Comparison of ENCODE assay signal across 1 cellular context in genomic region chr1:75134939-75135828, GRCh38.
TF ChIP-seq lines count a peak whose summit lies in the region.

No MANE protein-coding gene starts in this region.

TF ChIP-seq in H1, 55 proteins besides CTCF, POLR2A, EP300 and RAD21 (continued from another document):
- TF ChIP-seq CTBP2 (IDR thresholded peaks at IDR 0.05; ENCODE audit: borderline replicate concordance, insufficient read depth, insufficient read length, low read length) (peak; percentile 19), EGR1 (IDR thresholded peaks at IDR 0.05; ENCODE audit: borderline replicate concordance, low read depth, low read length) (peak; percentile 4; the same call in 1 of the 2 replicates), GTF2F1 (IDR thresholded peaks at IDR 0.05; ENCODE audit: borderline replicate concordance, low read depth, low read length) (no peak), BCL11A (IDR thresholded peaks at IDR 0.05; ENCODE audit: low read depth in 2 of 2, low read length in 2 of 2) (no peak), SAP30 (IDR thresholded peaks at IDR 0.05; ENCODE audit: insufficient read depth, insufficient replicate concordance, low read length) (peak; percentile 80), MAX (IDR thresholded peaks at IDR 0.05) (peak; percentile 44), USF2 (IDR thresholded peaks at IDR 0.05; ENCODE audit: low read length) (no peak), FOSL1 (IDR thresholded peaks at IDR 0.05; ENCODE audit: insufficient read depth, low read depth, low read length) (no peak), ASH2L (IDR thresholded peaks at IDR 0.05; ENCODE audit: low read length) (peak; percentile 74), RNF2 (IDR thresholded peaks at IDR 0.05; ENCODE audit: borderline replicate concordance, low read depth, low read length, missing control alignments, poor library complexity, severe bottlenecking) (peak; percentile 83), SIRT6 (IDR thresholded peaks at IDR 0.05; ENCODE audit: low read length) (no peak), YY1 (IDR thresholded peaks at IDR 0.05; ENCODE audit: low read depth, low read length) (0 out of 2 replicates have a peak, but pooled peaks have one; percentile 3), HDAC6 (IDR thresholded peaks at IDR 0.05; ENCODE audit: low read depth, low read length) (no peak), NANOG (IDR thresholded peaks at IDR 0.05; ENCODE audit: insufficient read depth, low read depth, low read length, poor library complexity, severe bottlenecking) (no peak), SUZ12 (IDR thresholded peaks at IDR 0.05; ENCODE audit: low read length) (peak; percentile 93), SIN3A (conservative IDR thresholded peaks at IDR 0.05 in 1 of 2, IDR thresholded peaks at IDR 0.05 in 1 of 2; ENCODE audit: low read depth in 1 of 2, low read length in 2 of 2) (peak in 1 of 2 experiments; percentile 51; a peak in 2 of 4 replicates), TAF1 (IDR thresholded peaks at IDR 0.05; ENCODE audit: low read depth, low read length) (0 out of 2 replicates have a peak, but pooled peaks have one; percentile 13), CHD1 (IDR thresholded peaks at IDR 0.05; ENCODE audit: low read depth, low read length) (no peak), RXRA (IDR thresholded peaks at IDR 0.05; ENCODE audit: insufficient read depth, low read depth, low read length) (no peak), BRCA1 (IDR thresholded peaks at IDR 0.05; ENCODE audit: low read depth, low read length) (no peak), NRF1 (IDR thresholded peaks at IDR 0.05; ENCODE audit: low read depth, low read length) (no peak)
TF ChIP-seq in H1: peak in this region for 14.
